ENCODE assay signal across 22 cellular contexts in the genomic region with DNA sequence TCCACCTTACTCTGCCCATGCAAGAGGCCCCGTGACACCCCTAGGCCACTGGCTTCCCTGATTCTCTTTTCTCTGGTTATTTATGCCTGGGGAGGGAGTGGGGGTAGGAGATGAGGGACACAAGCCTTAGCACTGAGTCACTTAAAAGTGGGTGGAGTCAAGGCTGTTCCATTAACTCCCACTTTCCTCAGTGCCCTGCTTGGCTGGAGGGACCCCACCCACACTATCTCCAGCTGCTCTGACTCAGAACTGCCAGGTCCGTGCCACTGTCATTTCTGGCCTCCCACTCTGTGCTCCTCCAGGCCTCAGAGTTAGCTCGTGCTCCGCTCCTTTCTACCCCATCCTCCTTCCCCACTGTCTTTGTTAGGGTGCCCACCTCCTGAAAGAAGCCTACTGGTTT.
DNase-seq lines count a peak whose midpoint lies in the region; ATAC-seq, FAIRE-seq and TF ChIP-seq lines count a peak whose summit lies in the region.
"Had no signal": no experiment of that assay in that cellular context is flagged by ENCODE, and none has a peak within 500 bp of the region (broad histone marks: within the 10 kb centered on the region; RNA-seq: fewer than 3 reads in every experiment).

No MANE protein-coding gene starts in this region.

- H3K27me3 ChIP-seq in right atrium auricular region (no peaks in the 10 kb centered on the region), lung (ENCODE audit: control insufficient read depth, insufficient read depth) (no peaks in the 10 kb centered on the region)
- H3K27me3 ChIP-seq: transverse colon had no signal

- BruUV-seq in OCI-LY7 (replicated peaks; lab: Mats Ljungman, UMichigan): no TSS peak

- FAIRE-seq in urothelium cell line (lab: Jason Lieb, UNC): peak; percentile 56
- FAIRE-seq: A549 had no signal

- DNase-seq in right atrium auricular region (ENCODE audit: low spot score) (peak; percentile 16), cardiac septum (ENCODE audit: low spot score) (no peak), OCI-LY7 (ENCODE audit: low spot score) (no peak), lung (ENCODE audit: low spot score) (peak; percentile 22), urothelium cell line (ENCODE audit: low spot score) (peak; percentile 71), activated gamma-delta T cell (lab: John Stamatoyannopoulos, UW) (no peak)
- DNase-seq: activated CD4-positive, alpha-beta T cell treated with anti-CD3 and anti-CD28 coated beads, Interleukin-2, amount 50 U/mL, for 1 hour; activated CD8-positive, alpha-beta memory T cell treated with anti-CD3 and anti-CD28 coated beads, Interleukin-2, amount 50 U/mL, for 48 hours; activated naive CD8-positive, alpha-beta T cell treated with anti-CD3 and anti-CD28 coated beads, Interleukin-2, amount 10 ng/mL, durations not matched to agents 7 days and 5 days; BE2C; H9; heart left ventricle; naive B cell; NCI-H1105; NCI-H1930; NCI-H226; NCI-H748 treated with DMSO at 0.1 percent for 48 hours; transverse colon had no signal

- peak overlapping the region; percentile 72 for H3K4me2 ChIP-seq in OCI-LY7 (ENCODE audit: low read length)
- H3K4me2 ChIP-seq: A549 had no signal

- H2AFZ ChIP-seq in OCI-LY7 (ENCODE audit: low read length): peak overlapping the region; percentile 88; the same call in 1 of the 2 replicates

- H3K4me1 ChIP-seq in right atrium auricular region (no peaks in the 10 kb centered on the region), OCI-LY7 (ENCODE audit: insufficient read depth, low read length, poor library complexity, severe bottlenecking) (peaks cover 33% of the 10 kb centered on the region), lung (ENCODE audit: control insufficient read depth in 2 of 2, insufficient read depth in 2 of 2, low read length in 2 of 2) (no peaks in the 10 kb centered on the region)
- H3K4me1 ChIP-seq: A549, BE2C, heart left ventricle, transverse colon had no signal

- WGBS in lung, 2 donors: 71 to 72% methylated on average over 4 of the region's 4 CpGs

- intact Hi-C loops in cardiac septum (cut with DNase I) (no loop called here), OCI-LY7 (cut with micrococcal nuclease; ENCODE audit: unreplicated experiment) (no loop called here)

- no peak overlapping the region for H3K4me3 ChIP-seq in right atrium auricular region
- H3K4me3 ChIP-seq in OCI-LY7 (ENCODE audit: low read depth, low read length, poor library complexity, severe bottlenecking): peak overlapping the region; percentile 51
- H3K4me3 ChIP-seq in lung: no peak overlapping the region
- H3K4me3 ChIP-seq: A549, heart left ventricle, transverse colon had no signal

- H4K20me1 ChIP-seq in OCI-LY7 (ENCODE audit: insufficient read depth, low read length): no peaks in the 10 kb centered on the region

- no peaks in the 10 kb centered on the region for H3K79me2 ChIP-seq in OCI-LY7 (ENCODE audit: insufficient read depth, low read depth, low read length)

- POLR2A ChIA-PET in OCI-LY7 (lab: Charles Lee): interaction anchor here (0.6 to 1.3 kb wide), 2 partner anchors 17 to 616 kb away, joined by 3 to 4 read pairs; partner anchors contain the start of gene URI1

- no peaks in the 10 kb centered on the region for H3K36me3 ChIP-seq in right atrium auricular region
- H3K36me3 ChIP-seq in OCI-LY7 (ENCODE audit: insufficient read depth, low read length): no peaks in the 10 kb centered on the region; the same call in 1 of the 2 replicates
- H3K36me3 ChIP-seq in lung (ENCODE audit: control insufficient read depth in 2 of 2, insufficient read depth in 2 of 2, low read length in 2 of 2): no peaks in the 10 kb centered on the region
- H3K36me3 ChIP-seq: BE2C, heart left ventricle, transverse colon had no signal

- CTCF ChIA-PET in OCI-LY7 (lab: Charles Lee; ENCODE audit: unreplicated experiment): no interaction called here

- no peak overlapping the region for H3K27ac ChIP-seq in right atrium auricular region
- peak overlapping the region; percentile 73 for H3K27ac ChIP-seq in OCI-LY7 (ENCODE audit: low read depth, low read length, poor library complexity, severe bottlenecking)
- no peak overlapping the region for H3K27ac ChIP-seq in lung (ENCODE audit: low read depth in 1 of 2, low read length in 1 of 2)
- H3K27ac ChIP-seq: A549, heart left ventricle, transverse colon had no signal

- no peaks in the 10 kb centered on the region for H3K9me2 ChIP-seq in OCI-LY7 (ENCODE audit: insufficient read depth, low read length)

- no peak for ATAC-seq in lung (ENCODE audit: insufficient read depth, low FRiP score)
- no peak for ATAC-seq in activated CD4-positive, CD25-positive, alpha-beta regulatory T cell treated with anti-CD3 and anti-CD28 coated beads, Interleukin-2, amount 50 U/mL, for 24 hours
- ATAC-seq in HG02852 (IDR thresholded peaks at IDR 0.05; ENCODE audit: unreplicated experiment): no peak
- ATAC-seq: A549, heart left ventricle, Right ventricle myocardium inferior had no signal

- TF ChIP-seq CTCF in right atrium auricular region (IDR thresholded peaks at IDR 0.05) (no peak), OCI-LY7 (conservative IDR thresholded peaks at IDR 0.05; ENCODE audit: low read length) (no peak), lung (IDR thresholded peaks at IDR 0.05; ENCODE audit: control extremely low read depth, extremely low read depth) (no peak)

- H3K9me3 ChIP-seq in right atrium auricular region (no peaks in the 10 kb centered on the region), OCI-LY7 (ENCODE audit: low read length) (peaks cover 7% of the 10 kb centered on the region; the same call in 1 of the 2 replicates), lung (ENCODE audit: control insufficient read depth in 2 of 2, insufficient read depth in 1 of 2, low read length in 1 of 2) (peaks cover 0 to 21% of the 10 kb centered on the region in 2 donors)
- H3K9me3 ChIP-seq: BE2C, transverse colon had no signal

Comparison
In these comparisons a context has a peak if more than half of its experiments do, and no peak if none do; other contexts are left out.
1. DNase-seq: peak in right atrium auricular region (single experiment), lung (single experiment) and urothelium cell line (single experiment); none in cardiac septum (single experiment), OCI-LY7 (single experiment) and activated gamma-delta T cell (single experiment).